ENCODE assay signal across 18 cellular contexts in the genomic region with DNA sequence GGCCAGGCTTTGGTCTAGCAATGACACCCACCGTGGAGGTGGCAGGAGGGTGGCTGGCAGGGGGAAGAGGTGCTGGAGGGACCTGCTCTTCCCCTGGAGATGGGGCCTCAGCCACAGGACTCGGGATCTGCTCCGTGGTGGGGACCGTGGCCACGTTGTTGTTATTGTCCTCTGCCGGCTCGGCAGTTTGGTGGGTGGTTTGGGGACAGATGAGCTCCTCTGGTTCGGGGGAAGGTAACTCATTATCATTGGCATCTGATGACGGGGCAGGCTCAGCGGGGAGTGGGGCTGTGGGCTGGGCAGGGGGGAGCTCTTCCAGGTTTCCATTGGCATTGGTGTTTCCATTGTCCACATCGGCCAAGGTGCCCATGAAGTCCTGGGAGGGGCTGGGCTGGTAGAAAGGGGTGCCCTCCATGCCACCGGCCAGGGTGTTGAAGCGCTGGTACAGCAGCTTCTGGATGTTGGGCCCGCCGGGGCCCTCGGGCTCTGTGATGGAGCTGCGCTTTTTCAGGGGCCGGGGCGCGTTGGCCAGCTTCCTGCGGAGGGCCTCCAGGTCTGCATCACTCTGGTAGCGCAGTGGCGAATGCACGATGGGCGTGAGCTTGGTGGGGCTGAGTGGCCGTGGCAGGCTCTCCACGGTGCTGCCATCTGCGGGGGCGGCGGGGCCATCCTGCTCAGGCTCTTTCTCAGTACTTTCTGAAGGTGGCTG. TPM values are rescaled to one million over a fixed set of nuclear protein-coding genes. Genes with fewer than 3 reads are reported as not detected.
DNase-seq lines count a peak whose midpoint lies in the region; ATAC-seq and TF ChIP-seq lines count a peak whose summit lies in the region.
"Had no signal": no experiment of that assay in that cellular context is flagged by ENCODE, and none has a peak within 500 bp of the region (broad histone marks: within the 10 kb centered on the region; RNA-seq: fewer than 3 reads in every experiment).

No MANE protein-coding gene starts in this region.

- H3K4me3 Mint-ChIP-seq in activated naive CD4-positive, alpha-beta T cell treated with anti-CD3 and anti-CD28 coated beads, Interleukin-2, amount 10 ng/mL, durations not matched to agents 7 days and 5 days = no peak overlapping the region
- no peak overlapping the region for H3K4me3 Mint-ChIP-seq in activated naive CD4-positive, alpha-beta T cell treated with anti-CD3 and anti-CD28 coated beads for 36 hours
- H3K4me3 Mint-ChIP-seq in endodermal cell (no peak overlapping the region), nephron progenitor cell (no peak overlapping the region)
- H3K4me3 Mint-ChIP-seq: CD8-positive, alpha-beta memory T cell had no signal

- WGBS in endodermal cell (ENCODE audit: insufficient coverage in 1 of 2, insufficient read length in 1 of 2), 2 experiments = 92 to 96% methylated on average over 24 to 30 of the region's 30 CpGs

- no peaks in the 10 kb centered on the region for H3K9me3 Mint-ChIP-seq in activated naive CD4-positive, alpha-beta T cell treated with anti-CD3 and anti-CD28 coated beads, Interleukin-2, amount 10 ng/mL, durations not matched to agents 7 days and 5 days
- no peaks in the 10 kb centered on the region for H3K9me3 Mint-ChIP-seq in activated naive CD4-positive, alpha-beta T cell treated with anti-CD3 and anti-CD28 coated beads for 36 hours
- no peaks in the 10 kb centered on the region for H3K9me3 Mint-ChIP-seq in endodermal cell
- H3K9me3 Mint-ChIP-seq in nephron progenitor cell = no peaks in the 10 kb centered on the region
- H3K9me3 Mint-ChIP-seq: CD8-positive, alpha-beta memory T cell had no signal

- H3K9ac ChIP-seq in endodermal cell (ENCODE audit: extremely low read depth, low read length, poor library complexity, severe bottlenecking) = no peak overlapping the region
- H3K9ac ChIP-seq: BLaER1 had no signal

- H3K36me3 Mint-ChIP-seq in activated naive CD4-positive, alpha-beta T cell treated with anti-CD3 and anti-CD28 coated beads, Interleukin-2, amount 10 ng/mL, durations not matched to agents 7 days and 5 days = no peaks in the 10 kb centered on the region
- H3K36me3 Mint-ChIP-seq in activated naive CD4-positive, alpha-beta T cell treated with anti-CD3 and anti-CD28 coated beads for 36 hours (ENCODE audit: low read depth) = peaks cover 3% of the 10 kb centered on the region
- H3K36me3 Mint-ChIP-seq in endodermal cell (ENCODE audit: low read depth) = peaks cover 38% of the 10 kb centered on the region
- peaks cover 36% of the 10 kb centered on the region for H3K36me3 Mint-ChIP-seq in nephron progenitor cell (ENCODE audit: low read depth)

- H3K36me3 ChIP-seq in endodermal cell (ENCODE audit: control insufficient read depth, insufficient read depth, low read length) = peaks cover 14% of the 10 kb centered on the region

- intact Hi-C loops in activated naive CD4-positive, alpha-beta T cell treated with anti-CD3 and anti-CD28 coated beads for 36 hours (cut with micrococcal nuclease) = no loop called here

- H3K27me3 Mint-ChIP-seq in activated naive CD4-positive, alpha-beta T cell treated with anti-CD3 and anti-CD28 coated beads, Interleukin-2, amount 10 ng/mL, durations not matched to agents 7 days and 5 days = no peaks in the 10 kb centered on the region
- H3K27me3 Mint-ChIP-seq in activated naive CD4-positive, alpha-beta T cell treated with anti-CD3 and anti-CD28 coated beads for 36 hours (ENCODE audit: low read depth) = no peaks in the 10 kb centered on the region
- no peaks in the 10 kb centered on the region for H3K27me3 Mint-ChIP-seq in endodermal cell (ENCODE audit: insufficient read depth)
- peaks cover 8% of the 10 kb centered on the region for H3K27me3 Mint-ChIP-seq in nephron progenitor cell (ENCODE audit: low read depth, poor library complexity)
- H3K27me3 Mint-ChIP-seq: CD8-positive, alpha-beta memory T cell had no signal

- in situ Hi-C loops in GM13977 (cut with MboI; ENCODE audit: low pct_unique_long_range_greater_than_20kb, low sequenced_read_pairs, unreplicated experiment) = no loop called here

- peak overlapping the region; percentile 24 for H3K27ac Mint-ChIP-seq in activated naive CD4-positive, alpha-beta T cell treated with anti-CD3 and anti-CD28 coated beads, Interleukin-2, amount 10 ng/mL, durations not matched to agents 7 days and 5 days
- no peak overlapping the region for H3K27ac Mint-ChIP-seq in activated naive CD4-positive, alpha-beta T cell treated with anti-CD3 and anti-CD28 coated beads for 36 hours
- H3K27ac Mint-ChIP-seq in endodermal cell (no peak overlapping the region), nephron progenitor cell (peak overlapping the region; percentile 72)

- H3K27ac ChIP-seq in endodermal cell (ENCODE audit: low read depth, low read length) = no peak overlapping the region

- no peak for TF ChIP-seq CTCF in endodermal cell (conservative IDR thresholded peaks at IDR 0.05)
- TF ChIP-seq CTCF in nephron progenitor cell (IDR thresholded peaks at IDR 0.05) = no peak
- TF ChIP-seq CTCF in GM13977 (IDR thresholded peaks at IDR 0.05; ENCODE audit: extremely low read depth, insufficient read depth, missing control alignments) = no peak

- DNase-seq in activated naive CD4-positive, alpha-beta T cell treated with anti-CD3 and anti-CD28 coated beads, Interleukin-2, amount 10 ng/mL, durations not matched to agents 7 days and 5 days = peak; percentile 17
- no peak for DNase-seq in activated naive CD4-positive, alpha-beta T cell treated with anti-CD3 and anti-CD28 coated beads for 36 hours
- DNase-seq in endodermal cell (peak; percentile 50), nephron progenitor cell (no peak), ureter (ENCODE audit: low spot score) (peak; percentile 39), GM13977 (ENCODE audit: low spot score) (no peak), cortex of kidney (lab: John Stamatoyannopoulos, UW) (no peak)
- DNase-seq: 8988T, HCEC 1CT, NCI-H1048, NCI-H146, NCI-H2081 treated with DMSO at 0.1 percent for 48 hours, NCI-H226, NCI-H526 treated with DMSO at 0.1 percent for 48 hours had no signal

- no peak for ATAC-seq in GM18873 (IDR thresholded peaks at IDR 0.05; ENCODE audit: low FRiP score, unreplicated experiment)
- ATAC-seq: K562 had no signal

- H3K4me1 ChIP-seq in endodermal cell (ENCODE audit: control insufficient read depth, insufficient read depth, low read length) = no peaks in the 10 kb centered on the region

- no peak overlapping the region for H3K4me3 ChIP-seq in endodermal cell (ENCODE audit: low read length)
- H3K4me3 ChIP-seq: BLaER1, K562 had no signal

- no peaks in the 10 kb centered on the region for H3K4me1 Mint-ChIP-seq in activated naive CD4-positive, alpha-beta T cell treated with anti-CD3 and anti-CD28 coated beads, Interleukin-2, amount 10 ng/mL, durations not matched to agents 7 days and 5 days
- H3K4me1 Mint-ChIP-seq in activated naive CD4-positive, alpha-beta T cell treated with anti-CD3 and anti-CD28 coated beads for 36 hours (ENCODE audit: low read depth) = no peaks in the 10 kb centered on the region
- H3K4me1 Mint-ChIP-seq in endodermal cell = peaks cover 6% of the 10 kb centered on the region
- peaks cover 14% of the 10 kb centered on the region for H3K4me1 Mint-ChIP-seq in nephron progenitor cell
- H3K4me1 Mint-ChIP-seq: CD8-positive, alpha-beta memory T cell had no signal

- CTCF ChIA-PET in activated naive CD4-positive, alpha-beta T cell treated with anti-CD3 and anti-CD28 coated beads, Interleukin-2, amount 10 ng/mL, durations not matched to agents 7 days and 5 days (lab: Charles Lee) = no interaction called here
- CTCF ChIA-PET in activated naive CD4-positive, alpha-beta T cell treated with anti-CD3 and anti-CD28 coated beads for 36 hours (lab: Charles Lee) = interaction anchor here (1.0 kb wide), 1 partner anchor 170 kb away, joined by 3 read pairs; no protein-coding TSS in a partner anchor

- H3K9me3 ChIP-seq in endodermal cell (ENCODE audit: control insufficient read depth, low read length) = no peaks in the 10 kb centered on the region
- H3K9me3 ChIP-seq: BLaER1 had no signal

- no peaks in the 10 kb centered on the region for H3K27me3 ChIP-seq in endodermal cell (ENCODE audit: control insufficient read depth, insufficient read depth, low read length, poor library complexity, severe bottlenecking)
- H3K27me3 ChIP-seq: BLaER1 had no signal

RNA-seq across cellular contexts. Expression of a gene that starts 24.3 kb away (rescaled TPM):
- 10 to 100 TPM in 1 of 2 experiments, 1 to 10 TPM in 1; 9.1 to 10.4 TPM for total RNA-seq in activated naive CD4-positive, alpha-beta T cell treated with anti-CD3 and anti-CD28 coated beads for 36 hours
- 10 to 100 TPM; 42.5 to 55.6 TPM for total RNA-seq in endodermal cell
- polyA plus RNA-seq in endodermal cell (2013, experiment 1 of 2) = 42.1 TPM
- polyA plus RNA-seq in endodermal cell (2013, experiment 2 of 2) = 40.3 TPM
- total RNA-seq in ureter = 90.9 TPM

RNA-seq across cellular contexts. Expression of a gene that starts 24.7 kb away (rescaled TPM):
- total RNA-seq in activated naive CD4-positive, alpha-beta T cell treated with anti-CD3 and anti-CD28 coated beads for 36 hours = 10 to 100 TPM; 49.0 to 50.4 TPM
- total RNA-seq in endodermal cell (10 to 100 TPM; 39.2 to 42.6 TPM), ureter (15.7 TPM)
- 22.5 TPM for polyA plus RNA-seq in endodermal cell (2013, experiment 1 of 2)
- polyA plus RNA-seq in endodermal cell (2013, experiment 2 of 2) = 24.3 TPM

Comparison
In these comparisons a context has a peak if more than half of its experiments do, and no peak if none do; other contexts are left out.
1. DNase-seq: peak in activated naive CD4-positive, alpha-beta T cell treated with anti-CD3 and anti-CD28 coated beads, Interleukin-2, amount 10 ng/mL, durations not matched to agents 7 days and 5 days (single experiment), endodermal cell (single experiment) and ureter (single experiment); none in activated naive CD4-positive, alpha-beta T cell treated with anti-CD3 and anti-CD28 coated beads for 36 hours (single experiment), nephron progenitor cell (single experiment), GM13977 (single experiment) and cortex of kidney (single experiment).
2. H3K27ac Mint-ChIP-seq: peak in activated naive CD4-positive, alpha-beta T cell treated with anti-CD3 and anti-CD28 coated beads, Interleukin-2, amount 10 ng/mL, durations not matched to agents 7 days and 5 days (single experiment) and nephron progenitor cell (single experiment); none in activated naive CD4-positive, alpha-beta T cell treated with anti-CD3 and anti-CD28 coated beads for 36 hours (single experiment) and endodermal cell (single experiment).